1 cellular context compared by ENCODE assay signal in genomic region chr11:63567044-63567840, GRCh38.
TF ChIP-seq lines count a peak whose summit lies in the region.

No MANE protein-coding gene starts in this region.

TF ChIP-seq in WTC11, 78 proteins besides CTCF, POLR2A, EP300 and RAD21 (continued from another document):
- no peak for TF ChIP-seq ZNF532 (CRISPR knock-in tag; IDR thresholded peaks at IDR 0.05; ENCODE audit: borderline replicate concordance)
- no peak for TF ChIP-seq OVOL2 (CRISPR knock-in tag; IDR thresholded peaks at IDR 0.05; ENCODE audit: borderline replicate concordance)
- no peak for TF ChIP-seq E2F5 (CRISPR knock-in tag; IDR thresholded peaks at IDR 0.05)
- no peak for TF ChIP-seq ZNF416 (CRISPR knock-in tag; IDR thresholded peaks at IDR 0.05)
- no peak for TF ChIP-seq TEAD1 (CRISPR knock-in tag; IDR thresholded peaks at IDR 0.05)
- no peak for TF ChIP-seq FOXP4 (CRISPR knock-in tag; IDR thresholded peaks at IDR 0.05)
- no peak for TF ChIP-seq NFATC4 (CRISPR knock-in tag; IDR thresholded peaks at IDR 0.05)
- no peak for TF ChIP-seq USF1 (CRISPR knock-in tag; IDR thresholded peaks at IDR 0.05)
- TF ChIP-seq HMGXB4 (CRISPR knock-in tag; IDR thresholded peaks at IDR 0.05): no peak
- no peak for TF ChIP-seq SMAD3 (CRISPR knock-in tag; IDR thresholded peaks at IDR 0.05; ENCODE audit: borderline replicate concordance)
- TF ChIP-seq ZNF281 (CRISPR knock-in tag; IDR thresholded peaks at IDR 0.05): no peak
- no peak for TF ChIP-seq KAT7 (CRISPR knock-in tag; IDR thresholded peaks at IDR 0.05; ENCODE audit: borderline replicate concordance)
- TF ChIP-seq ZNF121 (CRISPR knock-in tag; IDR thresholded peaks at IDR 0.05): no peak
